Comparison of ENCODE assay signal across 1 cellular context in genomic region chr12:108381793-108382436, GRCh38.
TF ChIP-seq lines count a peak whose summit lies in the region.

No MANE protein-coding gene starts in this region.

TF ChIP-seq in A549, 52 proteins besides CTCF, POLR2A, EP300 and RAD21:
- peak; percentile 86 for TF ChIP-seq REST (IDR thresholded peaks at IDR 0.05)
- TF ChIP-seq POLR2AphosphoS2 (conservative IDR thresholded peaks at IDR 0.05; ENCODE audit: low read length), result no peak
